ENCODE assay signal across 15 cellular contexts in genomic region chr5:17056056-17056690, GRCh38.
DNase-seq lines count a peak whose midpoint lies in the region; ATAC-seq and TF ChIP-seq lines count a peak whose summit lies in the region.
"Had no signal": no experiment of that assay in that cellular context is flagged by ENCODE, and none has a peak within 500 bp of the region (broad histone marks: within the 10 kb centered on the region; RNA-seq: fewer than 3 reads in every experiment).

No MANE protein-coding gene starts in this region.

- TF ChIP-seq CTCF in endodermal cell (conservative IDR thresholded peaks at IDR 0.05) = no peak

- H3K9ac ChIP-seq in endodermal cell (ENCODE audit: extremely low read depth, low read length, poor library complexity, severe bottlenecking) = no peak overlapping the region

- H3K4me3 ChIP-seq in endodermal cell (ENCODE audit: low read length) = no peak overlapping the region
- H3K4me3 ChIP-seq: lung had no signal

- no peaks in the 10 kb centered on the region for H3K9me3 ChIP-seq in endodermal cell (ENCODE audit: control insufficient read depth, low read length)

- no peaks in the 10 kb centered on the region for H3K36me3 ChIP-seq in endodermal cell (ENCODE audit: control insufficient read depth, insufficient read depth, low read length)

- no peaks in the 10 kb centered on the region for H3K27me3 ChIP-seq in endodermal cell (ENCODE audit: control insufficient read depth, insufficient read depth, low read length, poor library complexity, severe bottlenecking)

- peaks cover 31% of the 10 kb centered on the region for H3K4me1 Mint-ChIP-seq in endodermal cell
- no peaks in the 10 kb centered on the region for H3K4me1 Mint-ChIP-seq in activated T-cell treated with anti-CD3 and anti-CD28 coated beads, Interleukin-2, amount 50 U/mL, for 4 hours (ENCODE audit: low read depth)
- H3K4me1 Mint-ChIP-seq: activated naive CD8-positive, alpha-beta T cell treated with anti-CD3 and anti-CD28 coated beads, Interleukin-2, amount 10 ng/mL, durations not matched to agents 7 days and 5 days had no signal

- H3K27ac Mint-ChIP-seq in endodermal cell = peak overlapping the region; percentile 69
- H3K27ac Mint-ChIP-seq: activated naive CD8-positive, alpha-beta T cell treated with anti-CD3 and anti-CD28 coated beads, Interleukin-2, amount 10 ng/mL, durations not matched to agents 7 days and 5 days had no signal

- no peak overlapping the region for H3K4me3 Mint-ChIP-seq in endodermal cell
- H3K4me3 Mint-ChIP-seq in activated T-cell treated with anti-CD3 and anti-CD28 coated beads, Interleukin-2, amount 50 U/mL, for 4 hours = no peak overlapping the region
- H3K4me3 Mint-ChIP-seq: activated naive CD8-positive, alpha-beta T cell treated with anti-CD3 and anti-CD28 coated beads, Interleukin-2, amount 10 ng/mL, durations not matched to agents 7 days and 5 days had no signal

- no peaks in the 10 kb centered on the region for H3K36me3 Mint-ChIP-seq in endodermal cell (ENCODE audit: low read depth)
- no peaks in the 10 kb centered on the region for H3K36me3 Mint-ChIP-seq in activated T-cell treated with anti-CD3 and anti-CD28 coated beads, Interleukin-2, amount 50 U/mL, for 4 hours (ENCODE audit: insufficient read depth)
- H3K36me3 Mint-ChIP-seq: activated naive CD8-positive, alpha-beta T cell treated with anti-CD3 and anti-CD28 coated beads, Interleukin-2, amount 10 ng/mL, durations not matched to agents 7 days and 5 days had no signal

- H3K27me3 Mint-ChIP-seq in endodermal cell (ENCODE audit: insufficient read depth) = no peaks in the 10 kb centered on the region
- no peaks in the 10 kb centered on the region for H3K27me3 Mint-ChIP-seq in activated T-cell treated with anti-CD3 and anti-CD28 coated beads, Interleukin-2, amount 50 U/mL, for 4 hours (ENCODE audit: low read depth)
- H3K27me3 Mint-ChIP-seq: activated naive CD8-positive, alpha-beta T cell treated with anti-CD3 and anti-CD28 coated beads, Interleukin-2, amount 10 ng/mL, durations not matched to agents 7 days and 5 days had no signal

- DNase-seq in AG20443 (ENCODE audit: low spot score) = peak; percentile 11
- peak; percentile 37 for DNase-seq in NCI-H1694 (lab: John Stamatoyannopoulos, UW)
- DNase-seq in endodermal cell = peak; percentile 51
- peak; percentile 7 for DNase-seq in middle frontal gyrus (ENCODE audit: extremely low spot score, low spot score)
- no peak for DNase-seq in activated CD4-positive, alpha-beta T cell treated with anti-CD3 and anti-CD28 coated beads, Interleukin-2, amount 50 U/mL, for 48 hours
- no peak for DNase-seq in activated T-cell treated with anti-CD3 and anti-CD28 coated beads, Interleukin-2, amount 50 U/mL, for 4 hours
- DNase-seq: activated CD4-positive, alpha-beta T cell treated with anti-CD3 and anti-CD28 coated beads for 1 hour; activated naive CD8-positive, alpha-beta T cell treated with anti-CD3 and anti-CD28 coated beads, Interleukin-2, amount 10 ng/mL, durations not matched to agents 7 days and 5 days; AML-193; OCI-M1; stimulated activated naive CD8-positive, alpha-beta T cell treated with anti-CD3 and anti-CD28 coated beads, Interleukin-15, Interleukin-2, amounts not matched to agents 100 U/mL and 50 U/mL, for 24 hours had no signal

- peaks cover 10% of the 10 kb centered on the region for H3K4me1 ChIP-seq in endodermal cell (ENCODE audit: control insufficient read depth, insufficient read depth, low read length)

- 83 to 88% methylated on average over 9 to 10 of the region's 10 CpGs for WGBS in endodermal cell (ENCODE audit: insufficient coverage in 1 of 2, insufficient read length in 1 of 2), 2 experiments

- H3K9me3 Mint-ChIP-seq in endodermal cell = no peaks in the 10 kb centered on the region
- no peaks in the 10 kb centered on the region for H3K9me3 Mint-ChIP-seq in activated T-cell treated with anti-CD3 and anti-CD28 coated beads, Interleukin-2, amount 50 U/mL, for 4 hours
- H3K9me3 Mint-ChIP-seq: activated naive CD8-positive, alpha-beta T cell treated with anti-CD3 and anti-CD28 coated beads, Interleukin-2, amount 10 ng/mL, durations not matched to agents 7 days and 5 days had no signal

- no peak for ATAC-seq in HG02623 (IDR thresholded peaks at IDR 0.05; ENCODE audit: unreplicated experiment)
- ATAC-seq in GM21619 (IDR thresholded peaks at IDR 0.05; ENCODE audit: unreplicated experiment) = no peak
- no peak for ATAC-seq in activated T-cell treated with anti-CD3 and anti-CD28 coated beads, Interleukin-2, amount 50 U/mL, for 4 hours
- ATAC-seq: stimulated activated naive CD8-positive, alpha-beta T cell treated with anti-CD3 and anti-CD28 coated beads, Interleukin-15, Interleukin-2, amounts not matched to agents 100 U/mL and 50 U/mL, for 24 hours had no signal

- no peak overlapping the region for H3K27ac ChIP-seq in endodermal cell (ENCODE audit: low read depth, low read length)
- H3K27ac ChIP-seq: epithelial cell of prostate had no signal

Comparison
In these comparisons a context has a peak if more than half of its experiments do, and no peak if none do; other contexts are left out.
1. DNase-seq: peak in AG20443 (single experiment), NCI-H1694 (single experiment), endodermal cell (single experiment) and middle frontal gyrus (single experiment); none in activated CD4-positive, alpha-beta T cell treated with anti-CD3 and anti-CD28 coated beads, Interleukin-2, amount 50 U/mL, for 48 hours (0 of 2) and activated T-cell treated with anti-CD3 and anti-CD28 coated beads, Interleukin-2, amount 50 U/mL, for 4 hours (single experiment).